8 cellular contexts compared by ENCODE assay signal in genomic region chr17:55577687-55578086, GRCh38.
DNase-seq lines count a peak whose midpoint lies in the region; ATAC-seq and TF ChIP-seq lines count a peak whose summit lies in the region.

No MANE protein-coding gene starts in this region.

- intact Hi-C loops in heart left ventricle (cut with DNase I): no loop called here

- H3K4me3 Mint-ChIP-seq in stimulated activated naive CD8-positive, alpha-beta T cell treated with anti-CD3 and anti-CD28 coated beads, Interleukin-15, amount 100 ng/mL, for 72 hours: peak overlapping the region in 1 of 2 donors; percentile 44

- DNase-seq in UCSD-AML1 (lab: John Stamatoyannopoulos, UW; ENCODE audit: unreplicated experiment) (peak; percentile 80), heart left ventricle (peak; percentile 23 to 68 (median 52)), NCI-H526 (lab: John Stamatoyannopoulos, UW) (no peak), occipital lobe (lab: John Stamatoyannopoulos, UW) (no peak), globus pallidus (ENCODE audit: low spot score) (no peak)
- DNase-seq in stimulated activated naive CD8-positive, alpha-beta T cell treated with anti-CD3 and anti-CD28 coated beads, Interleukin-15, amount 100 ng/mL, for 72 hours: peak in 1 of 2 donors; percentile 42

- H3K4me1 Mint-ChIP-seq in stimulated activated naive CD8-positive, alpha-beta T cell treated with anti-CD3 and anti-CD28 coated beads, Interleukin-15, amount 100 ng/mL, for 72 hours: no peaks in the 10 kb centered on the region

- H3K4me3 ChIP-seq in heart left ventricle: peak overlapping the region in 11 of 12 donors; percentile 5 to 53 (median 36)

- WGBS in heart left ventricle, 4 donors: 57 to 78% (median 67%) methylated on average over 11 to 14 of the region's 14 CpGs

- no peaks in the 10 kb centered on the region for H3K9me3 Mint-ChIP-seq in stimulated activated naive CD8-positive, alpha-beta T cell treated with anti-CD3 and anti-CD28 coated beads, Interleukin-15, amount 100 ng/mL, for 72 hours

- peak overlapping the region; percentile 55 to 94 (median 78) for H3K27ac ChIP-seq in heart left ventricle

- no peaks in the 10 kb centered on the region for H3K36me3 ChIP-seq in heart left ventricle

- no peak for TF ChIP-seq POLR2A in heart left ventricle (IDR thresholded peaks at IDR 0.05)

- no peak for TF ChIP-seq CTCF in heart left ventricle (IDR thresholded peaks at IDR 0.05)

- no peak overlapping the region for H3K27ac Mint-ChIP-seq in stimulated activated naive CD8-positive, alpha-beta T cell treated with anti-CD3 and anti-CD28 coated beads, Interleukin-15, amount 100 ng/mL, for 72 hours

- ATAC-seq in GM21717 (IDR thresholded peaks at IDR 0.05; ENCODE audit: unreplicated experiment) (peak; percentile 44), heart left ventricle (peak; percentile 48 to 79 (median 61)), SK-N-SH treated with all-trans-retinoic acid at 6 μM for 48 hours (no peak)
- ATAC-seq in stimulated activated naive CD8-positive, alpha-beta T cell treated with anti-CD3 and anti-CD28 coated beads, Interleukin-15, amount 100 ng/mL, for 72 hours: peak; percentile 68

- H3K4me1 ChIP-seq in heart left ventricle: peaks cover 0 to 20% (median 0%) of the 10 kb centered on the region in 12 donors

- peaks cover 7% of the 10 kb centered on the region for H3K27me3 Mint-ChIP-seq in stimulated activated naive CD8-positive, alpha-beta T cell treated with anti-CD3 and anti-CD28 coated beads, Interleukin-15, amount 100 ng/mL, for 72 hours

- H3K9me3 ChIP-seq in heart left ventricle: no peaks in the 10 kb centered on the region

- H3K27me3 ChIP-seq in heart left ventricle: peaks cover 0 to 4% (median 0%) of the 10 kb centered on the region in 9 donors

TF ChIP-seq in SK-N-SH treated with all-trans-retinoic acid at 6 μM for 48 hours, 23 proteins besides CTCF, POLR2A, EP300 and RAD21:
- TF ChIP-seq SNAI2 (CRISPR knock-in tag; IDR thresholded peaks at IDR 0.05) (no peak), PPARA (CRISPR knock-in tag; IDR thresholded peaks at IDR 0.05; ENCODE audit: borderline replicate concordance) (no peak), ISL1 (CRISPR knock-in tag; IDR thresholded peaks at IDR 0.05) (no peak), TCF4 (CRISPR knock-in tag; IDR thresholded peaks at IDR 0.05; ENCODE audit: borderline replicate concordance) (no peak), ARNTL (CRISPR knock-in tag; IDR thresholded peaks at IDR 0.05; ENCODE audit: borderline replicate concordance, low read depth) (no peak)

Comparison
In these comparisons a context has a peak if more than half of its experiments do, and no peak if none do; other contexts are left out.
1. DNase-seq: peak in UCSD-AML1 (single experiment) and heart left ventricle (5 of 5); none in NCI-H526 (0 of 2), occipital lobe (single experiment) and globus pallidus (single experiment).